1 cellular context compared by ENCODE assay signal in genomic region chr16:4271176-4272113, GRCh38.
A peak's percentile ranks its signal among the peaks of the same experiment; 100 is the strongest.
TF ChIP-seq lines count a peak whose summit lies in the region.

No MANE protein-coding gene starts in this region.

TF ChIP-seq in HEK293, 187 proteins besides CTCF, POLR2A, EP300 and RAD21 (continued from another document and continues in another):
- TF ChIP-seq MEIS1 (CRISPR knock-in tag; IDR thresholded peaks at IDR 0.05; ENCODE audit: borderline replicate concordance) (no peak), ZNF221 (tag by site-specific recombination; IDR thresholded peaks at IDR 0.05; ENCODE audit: borderline replicate concordance) (no peak; the same call in 1 of the 2 replicates), ZNF777 (tag by site-specific recombination; IDR thresholded peaks at IDR 0.05; ENCODE audit: borderline replicate concordance) (no peak), ZNF433 (tag by site-specific recombination; IDR thresholded peaks at IDR 0.05; ENCODE audit: low read depth) (no peak), PRDM1 (tag by site-specific recombination; IDR thresholded peaks at IDR 0.05) (no peak; the same call in 1 of the 2 replicates), ZNF214 (tag by site-specific recombination; IDR thresholded peaks at IDR 0.05; ENCODE audit: borderline replicate concordance) (no peak), ZNF133 (tag by site-specific recombination; IDR thresholded peaks at IDR 0.05) (no peak), ZNF548 (tag by site-specific recombination; IDR thresholded peaks at IDR 0.05) (no peak), ZNF155 (tag by site-specific recombination; IDR thresholded peaks at IDR 0.05) (no peak), ZBTB44 (tag by site-specific recombination; IDR thresholded peaks at IDR 0.05) (0 out of 2 replicates have a peak, but pooled peaks have one; percentile 5), ZSCAN4 (tag by site-specific recombination; IDR thresholded peaks at IDR 0.05) (peak; percentile 57), SETDB1 (IDR thresholded peaks at IDR 0.05; ENCODE audit: insufficient read length, low read length) (no peak), TCF7L2 (IDR thresholded peaks at IDR 0.05; ENCODE audit: borderline replicate concordance, low read depth, low read length) (no peak), ZNF146 (tag by site-specific recombination; IDR thresholded peaks at IDR 0.05) (0 out of 2 replicates have a peak, but pooled peaks have one; percentile 2), ZFP69B (tag by site-specific recombination; IDR thresholded peaks at IDR 0.05) (peak; percentile 69; the same call in 1 of the 2 replicates), ZNF175 (tag by site-specific recombination; IDR thresholded peaks at IDR 0.05) (no peak), ZBTB21 (tag by site-specific recombination; IDR thresholded peaks at IDR 0.05) (0 out of 2 replicates have a peak, but pooled peaks have one; percentile 38), ZNF37A (tag by site-specific recombination; IDR thresholded peaks at IDR 0.05) (no peak), GFI1B (tag by site-specific recombination; IDR thresholded peaks at IDR 0.05) (no peak), ZNF521 (tag by site-specific recombination; IDR thresholded peaks at IDR 0.05) (no peak), ZNF704 (tag by site-specific recombination; IDR thresholded peaks at IDR 0.05) (no peak), ZFP41 (tag by site-specific recombination; IDR thresholded peaks at IDR 0.05; ENCODE audit: borderline replicate concordance) (no peak), ZNF23 (tag by site-specific recombination; IDR thresholded peaks at IDR 0.05; ENCODE audit: borderline replicate concordance) (no peak), ZNF324 (tag by site-specific recombination; IDR thresholded peaks at IDR 0.05) (peak; percentile 72; the same call in 1 of the 2 replicates), ZNF501 (tag by site-specific recombination; IDR thresholded peaks at IDR 0.05) (peak; percentile 85; the same call in 1 of the 2 replicates), ZNF426 (tag by site-specific recombination; IDR thresholded peaks at IDR 0.05) (no peak), ZNF48 (tag by site-specific recombination; IDR thresholded peaks at IDR 0.05) (no peak), ZBTB20 (tag by site-specific recombination; IDR thresholded peaks at IDR 0.05) (peak; percentile 100), ZNF626 (tag by site-specific recombination; IDR thresholded peaks at IDR 0.05) (no peak), ZNF157 (tag by site-specific recombination; IDR thresholded peaks at IDR 0.05) (no peak), ZNF10 (tag by site-specific recombination; IDR thresholded peaks at IDR 0.05) (0 out of 2 replicates have a peak, but pooled peaks have one; percentile 10), ZNF132 (tag by site-specific recombination; IDR thresholded peaks at IDR 0.05; ENCODE audit: borderline replicate concordance) (no peak), PRDM10 (tag by site-specific recombination; IDR thresholded peaks at IDR 0.05) (peak; percentile 49), ZNF660 (tag by site-specific recombination; IDR thresholded peaks at IDR 0.05) (peak; percentile 20; the same call in 1 of the 2 replicates), ZNF670 (tag by site-specific recombination; IDR thresholded peaks at IDR 0.05; ENCODE audit: low read depth) (no peak)
- TF ChIP-seq, protein P1, sequence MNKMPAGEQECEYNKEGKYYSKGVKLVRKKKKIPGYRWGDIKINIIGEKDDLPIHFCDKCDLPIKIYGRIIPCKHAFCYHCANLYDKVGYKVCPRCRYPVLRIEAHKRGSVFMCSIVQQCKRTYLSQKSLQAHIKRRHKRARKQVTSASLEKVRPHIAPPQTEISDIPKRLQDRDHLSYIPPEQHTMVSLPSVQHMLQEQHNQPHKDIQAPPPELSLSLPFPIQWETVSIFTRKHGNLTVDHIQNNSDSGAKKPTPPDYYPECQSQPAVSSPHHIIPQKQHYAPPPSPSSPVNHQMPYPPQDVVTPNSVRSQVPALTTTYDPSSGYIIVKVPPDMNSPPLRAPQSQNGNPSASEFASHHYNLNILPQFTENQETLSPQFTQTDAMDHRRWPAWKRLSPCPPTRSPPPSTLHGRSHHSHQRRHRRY (tag by site-specific recombination; IDR thresholded peaks at IDR 0.05), result peak; percentile 50; the same call in 1 of the 2 replicates
- TF ChIP-seq, protein P2, sequence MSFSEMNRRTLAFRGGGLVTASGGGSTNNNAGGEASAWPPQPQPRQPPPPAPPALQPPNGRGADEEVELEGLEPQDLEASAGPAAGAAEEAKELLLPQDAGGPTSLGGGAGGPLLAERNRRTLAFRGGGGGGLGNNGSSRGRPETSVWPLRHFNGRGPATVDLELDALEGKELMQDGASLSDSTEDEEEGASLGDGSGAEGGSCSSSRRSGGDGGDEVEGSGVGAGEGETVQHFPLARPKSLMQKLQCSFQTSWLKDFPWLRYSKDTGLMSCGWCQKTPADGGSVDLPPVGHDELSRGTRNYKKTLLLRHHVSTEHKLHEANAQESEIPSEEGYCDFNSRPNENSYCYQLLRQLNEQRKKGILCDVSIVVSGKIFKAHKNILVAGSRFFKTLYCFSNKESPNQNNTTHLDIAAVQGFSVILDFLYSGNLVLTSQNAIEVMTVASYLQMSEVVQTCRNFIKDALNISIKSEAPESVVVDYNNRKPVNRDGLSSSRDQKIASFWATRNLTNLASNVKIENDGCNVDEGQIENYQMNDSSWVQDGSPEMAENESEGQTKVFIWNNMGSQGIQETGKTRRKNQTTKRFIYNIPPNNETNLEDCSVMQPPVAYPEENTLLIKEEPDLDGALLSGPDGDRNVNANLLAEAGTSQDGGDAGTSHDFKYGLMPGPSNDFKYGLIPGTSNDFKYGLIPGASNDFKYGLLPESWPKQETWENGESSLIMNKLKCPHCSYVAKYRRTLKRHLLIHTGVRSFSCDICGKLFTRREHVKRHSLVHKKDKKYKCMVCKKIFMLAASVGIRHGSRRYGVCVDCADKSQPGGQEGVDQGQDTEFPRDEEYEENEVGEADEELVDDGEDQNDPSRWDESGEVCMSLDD (tag by site-specific recombination; IDR thresholded peaks at IDR 0.05), result peak; percentile 86
- TF ChIP-seq, protein P3, sequence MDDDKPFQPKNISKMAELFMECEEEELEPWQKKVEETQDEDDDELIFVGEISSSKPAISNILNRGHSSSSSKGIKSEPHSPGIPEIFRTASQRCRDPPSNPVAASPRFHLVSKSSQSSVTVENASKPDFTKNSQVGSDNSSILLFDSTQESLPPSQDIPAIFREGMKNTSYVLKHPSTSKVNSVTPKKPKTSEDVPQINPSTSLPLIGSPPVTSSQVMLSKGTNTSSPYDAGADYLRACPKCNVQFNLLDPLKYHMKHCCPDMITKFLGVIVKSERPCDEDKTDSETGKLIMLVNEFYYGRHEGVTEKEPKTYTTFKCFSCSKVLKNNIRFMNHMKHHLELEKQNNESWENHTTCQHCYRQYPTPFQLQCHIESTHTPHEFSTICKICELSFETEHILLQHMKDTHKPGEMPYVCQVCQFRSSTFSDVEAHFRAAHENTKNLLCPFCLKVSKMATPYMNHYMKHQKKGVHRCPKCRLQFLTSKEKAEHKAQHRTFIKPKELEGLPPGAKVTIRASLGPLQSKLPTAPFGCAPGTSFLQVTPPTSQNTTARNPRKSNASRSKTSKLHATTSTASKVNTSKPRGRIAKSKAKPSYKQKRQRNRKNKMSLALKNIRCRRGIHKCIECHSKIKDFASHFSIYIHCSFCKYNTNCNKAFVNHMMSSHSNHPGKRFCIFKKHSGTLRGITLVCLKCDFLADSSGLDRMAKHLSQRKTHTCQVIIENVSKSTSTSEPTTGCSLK (tag by site-specific recombination; IDR thresholded peaks at IDR 0.05), result no peak
- TF ChIP-seq, protein P4, sequence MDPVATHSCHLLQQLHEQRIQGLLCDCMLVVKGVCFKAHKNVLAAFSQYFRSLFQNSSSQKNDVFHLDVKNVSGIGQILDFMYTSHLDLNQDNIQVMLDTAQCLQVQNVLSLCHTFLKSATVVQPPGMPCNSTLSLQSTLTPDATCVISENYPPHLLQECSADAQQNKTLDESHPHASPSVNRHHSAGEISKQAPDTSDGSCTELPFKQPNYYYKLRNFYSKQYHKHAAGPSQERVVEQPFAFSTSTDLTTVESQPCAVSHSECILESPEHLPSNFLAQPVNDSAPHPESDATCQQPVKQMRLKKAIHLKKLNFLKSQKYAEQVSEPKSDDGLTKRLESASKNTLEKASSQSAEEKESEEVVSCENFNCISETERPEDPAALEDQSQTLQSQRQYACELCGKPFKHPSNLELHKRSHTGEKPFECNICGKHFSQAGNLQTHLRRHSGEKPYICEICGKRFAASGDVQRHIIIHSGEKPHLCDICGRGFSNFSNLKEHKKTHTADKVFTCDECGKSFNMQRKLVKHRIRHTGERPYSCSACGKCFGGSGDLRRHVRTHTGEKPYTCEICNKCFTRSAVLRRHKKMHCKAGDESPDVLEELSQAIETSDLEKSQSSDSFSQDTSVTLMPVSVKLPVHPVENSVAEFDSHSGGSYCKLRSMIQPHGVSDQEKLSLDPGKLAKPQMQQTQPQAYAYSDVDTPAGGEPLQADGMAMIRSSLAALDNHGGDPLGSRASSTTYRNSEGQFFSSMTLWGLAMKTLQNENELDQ (tag by site-specific recombination; IDR thresholded peaks at IDR 0.05; ENCODE audit: low read depth), result no peak
- TF ChIP-seq, protein P5, sequence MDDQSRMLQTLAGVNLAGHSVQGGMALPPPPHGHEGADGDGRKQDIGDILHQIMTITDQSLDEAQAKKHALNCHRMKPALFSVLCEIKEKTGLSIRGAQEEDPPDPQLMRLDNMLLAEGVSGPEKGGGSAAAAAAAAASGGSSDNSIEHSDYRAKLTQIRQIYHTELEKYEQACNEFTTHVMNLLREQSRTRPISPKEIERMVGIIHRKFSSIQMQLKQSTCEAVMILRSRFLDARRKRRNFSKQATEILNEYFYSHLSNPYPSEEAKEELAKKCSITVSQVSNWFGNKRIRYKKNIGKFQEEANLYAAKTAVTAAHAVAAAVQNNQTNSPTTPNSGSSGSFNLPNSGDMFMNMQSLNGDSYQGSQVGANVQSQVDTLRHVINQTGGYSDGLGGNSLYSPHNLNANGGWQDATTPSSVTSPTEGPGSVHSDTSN (CRISPR knock-in tag; IDR thresholded peaks at IDR 0.05), result 0 out of 2 replicates have a peak, but pooled peaks have one; percentile 54
- TF ChIP-seq, protein P6, sequence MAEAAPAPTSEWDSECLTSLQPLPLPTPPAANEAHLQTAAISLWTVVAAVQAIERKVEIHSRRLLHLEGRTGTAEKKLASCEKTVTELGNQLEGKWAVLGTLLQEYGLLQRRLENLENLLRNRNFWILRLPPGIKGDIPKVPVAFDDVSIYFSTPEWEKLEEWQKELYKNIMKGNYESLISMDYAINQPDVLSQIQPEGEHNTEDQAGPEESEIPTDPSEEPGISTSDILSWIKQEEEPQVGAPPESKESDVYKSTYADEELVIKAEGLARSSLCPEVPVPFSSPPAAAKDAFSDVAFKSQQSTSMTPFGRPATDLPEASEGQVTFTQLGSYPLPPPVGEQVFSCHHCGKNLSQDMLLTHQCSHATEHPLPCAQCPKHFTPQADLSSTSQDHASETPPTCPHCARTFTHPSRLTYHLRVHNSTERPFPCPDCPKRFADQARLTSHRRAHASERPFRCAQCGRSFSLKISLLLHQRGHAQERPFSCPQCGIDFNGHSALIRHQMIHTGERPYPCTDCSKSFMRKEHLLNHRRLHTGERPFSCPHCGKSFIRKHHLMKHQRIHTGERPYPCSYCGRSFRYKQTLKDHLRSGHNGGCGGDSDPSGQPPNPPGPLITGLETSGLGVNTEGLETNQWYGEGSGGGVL (tag by site-specific recombination; IDR thresholded peaks at IDR 0.05), result peak; percentile 32; the same call in 1 of the 2 replicates
